23 cellular contexts compared by ENCODE assay signal in genomic region chr5:133943475-133943817, GRCh38. TPM values are rescaled to one million over a fixed set of nuclear protein-coding genes. Genes with fewer than 3 reads are reported as not detected.
DNase-seq lines count a peak whose midpoint lies in the region; FAIRE-seq and TF ChIP-seq lines count a peak whose summit lies in the region.
"Had no signal": no experiment of that assay in that cellular context is flagged by ENCODE, and none has a peak within 500 bp of the region (broad histone marks: within the 10 kb centered on the region; RNA-seq: fewer than 3 reads in every experiment).

No MANE protein-coding gene starts in this region.

- no peak overlapping the region for H2AFZ ChIP-seq in neuronal stem cell (ENCODE audit: low read length)
- H2AFZ ChIP-seq: GM23248 had no signal

- no peak overlapping the region for H2BK5ac ChIP-seq in neuronal stem cell (ENCODE audit: low read length)

- peaks cover 0 to 1% of the 10 kb centered on the region in 2 donors for H3K4me1 ChIP-seq in neuronal stem cell (ENCODE audit: control insufficient read depth in 2 of 2, insufficient read depth in 1 of 2, low read depth in 1 of 2, low read length in 2 of 2)
- no peaks in the 10 kb centered on the region for H3K4me1 ChIP-seq in vagina

- H2AK5ac ChIP-seq in neuronal stem cell (ENCODE audit: low read depth, low read length): peak overlapping the region; percentile 64

- no peak for TF ChIP-seq POLR2A in vagina (IDR thresholded peaks at IDR 0.05)

- H3K27me3 ChIP-seq in neuronal stem cell (ENCODE audit: control insufficient read depth in 3 of 3, insufficient read depth in 3 of 3, low read depth in 1 of 3, low read length in 3 of 3) (peaks cover 0 to 14% (median 0%) of the 10 kb centered on the region in 3 experiments), vagina (no peaks in the 10 kb centered on the region)
- H3K27me3 ChIP-seq: BE2C had no signal

- no peaks in the 10 kb centered on the region for H3K79me1 ChIP-seq in neuronal stem cell (ENCODE audit: low read depth, low read length)

- H4K91ac ChIP-seq in neuronal stem cell (ENCODE audit: low read depth, low read length, poor library complexity): no peak overlapping the region

- DNase-seq in activated CD8-positive, alpha-beta memory T cell treated with anti-CD3 and anti-CD28 coated beads for 24 hours: peak; percentile 49
- no peak for DNase-seq in activated CD8-positive, alpha-beta memory T cell treated with anti-CD3 and anti-CD28 coated beads, Interleukin-2, amount 50 U/mL, for 48 hours
- DNase-seq in neuronal stem cell (ENCODE audit: low spot score): no peak
- DNase-seq in NCI-H2081 (lab: John Stamatoyannopoulos, UW): no peak
- DNase-seq in D721Med (ENCODE audit: insufficient read length, low spot score): no peak
- DNase-seq in vagina (ENCODE audit: extremely low spot score in 2 of 2): no peak
- DNase-seq: ACHN; BE2C; CD4-positive, CD25-positive, alpha-beta regulatory T cell; H9; HFFc6; KBM-7; MV-4-11; NCI-H1105; NCI-H2227 treated with DMSO at 0.1 percent for 48 hours; NCI-H526 treated with DMSO at 0.1 percent for 48 hours; SIG-M5 had no signal

- no peak overlapping the region for H4K8ac ChIP-seq in neuronal stem cell (ENCODE audit: low read depth, low read length)

- H3K14ac ChIP-seq in neuronal stem cell (ENCODE audit: low read length): no peak overlapping the region

- no peak for TF ChIP-seq CTCF in VCaP (conservative IDR thresholded peaks at IDR 0.05)
- no peak for TF ChIP-seq CTCF in D721Med (IDR thresholded peaks at IDR 0.05; ENCODE audit: insufficient read depth, missing control alignments)
- TF ChIP-seq CTCF in vagina (IDR thresholded peaks at IDR 0.05): no peak

- H3K18ac ChIP-seq in neuronal stem cell (ENCODE audit: low read length): peak overlapping the region; percentile 84

- H3K36me3 ChIP-seq in neuronal stem cell (replicated peaks in 1 of 2; ENCODE audit: control insufficient read depth in 2 of 2, insufficient read depth in 2 of 2, low read length in 2 of 2): no peaks in the 10 kb centered on the region
- H3K36me3 ChIP-seq in vagina: no peaks in the 10 kb centered on the region
- H3K36me3 ChIP-seq: BE2C had no signal

- H3K9me3 ChIP-seq in neuronal stem cell (replicated peaks in 1 of 2; ENCODE audit: control insufficient read depth in 2 of 2, insufficient read depth in 1 of 2, low read depth in 1 of 2, low read length in 2 of 2) (no peaks in the 10 kb centered on the region), vagina (no peaks in the 10 kb centered on the region)
- H3K9me3 ChIP-seq: BE2C had no signal

- peak overlapping the region; percentile 78 for H2BK15ac ChIP-seq in neuronal stem cell (ENCODE audit: low read length)

- FAIRE-seq in D721Med (lab: Jason Lieb, UNC): no peak
- FAIRE-seq: G401.6, RCC 7860 had no signal

- WGBS in neuronal stem cell (ENCODE audit: extremely low coverage in 2 of 2, insufficient read length in 2 of 2, insufficient replicate concordance in 1 of 2), 2 donors: no CpG with 5 or more reads among the region's 7 CpGs

- H3K4me2 ChIP-seq in neuronal stem cell (ENCODE audit: insufficient read depth, low read length, poor library complexity, severe bottlenecking): no peak overlapping the region

- no peak overlapping the region for H3K4me3 ChIP-seq in neuronal stem cell (ENCODE audit: low read length in 2 of 2)
- no peak overlapping the region for H3K4me3 ChIP-seq in vagina
- H3K4me3 ChIP-seq: GM23248, SK-N-MC had no signal

- H3K4ac ChIP-seq in neuronal stem cell (ENCODE audit: low read length): no peak overlapping the region

- no peak overlapping the region for H3K23ac ChIP-seq in neuronal stem cell (ENCODE audit: low read depth, low read length, poor library complexity)

- intact Hi-C loops in vagina (cut with DNase I): no loop called here

- H3K27ac ChIP-seq in VCaP (peak overlapping the region; percentile 62), neuronal stem cell (replicated peaks; ENCODE audit: low read length) (no peak overlapping the region), vagina (no peak overlapping the region)
- H3K27ac ChIP-seq: 22Rv1, GM23248, SK-N-MC had no signal

- peak overlapping the region; percentile 36 for H2BK120ac ChIP-seq in neuronal stem cell (ENCODE audit: low read depth, low read length)

- H3K9ac ChIP-seq in neuronal stem cell (ENCODE audit: low read depth, low read length, poor library complexity): no peak overlapping the region
- H3K9ac ChIP-seq: GM23248 had no signal

- H2BK12ac ChIP-seq in neuronal stem cell (ENCODE audit: low read length): no peak overlapping the region

RNA-seq across cellular contexts. Expression of gene C5orf15, which starts 25.0 kb away (rescaled TPM):
- 69.1 TPM for polyA plus RNA-seq in neuronal stem cell (2013, experiment 1 of 2)
- 68.8 TPM for polyA plus RNA-seq in neuronal stem cell (2013, experiment 2 of 2)
- 35.8 TPM for total RNA-seq in vagina
